ENCODE assay signal across 21 cellular contexts in genomic region chr4:25870081-25870480, GRCh38. TPM values are rescaled to one million over a fixed set of nuclear protein-coding genes. Genes with fewer than 3 reads are reported as not detected.
DNase-seq lines count a peak whose midpoint lies in the region; ATAC-seq and TF ChIP-seq lines count a peak whose summit lies in the region.
"Had no signal": no experiment of that assay in that cellular context is flagged by ENCODE, and none has a peak within 500 bp of the region (broad histone marks: within the 10 kb centered on the region; RNA-seq: fewer than 3 reads in every experiment).

No MANE protein-coding gene starts in this region.

- ATAC-seq in GM19023 (IDR thresholded peaks at IDR 0.05; ENCODE audit: unreplicated experiment), result peak; percentile 40
- ATAC-seq in GM21717 (IDR thresholded peaks at IDR 0.05; ENCODE audit: unreplicated experiment), result peak; percentile 56
- ATAC-seq in HG03139 (IDR thresholded peaks at IDR 0.05; ENCODE audit: unreplicated experiment), result peak; percentile 36
- peak; percentile 59 to 60 for ATAC-seq in stimulated activated naive B cell treated with anti-CD40 and anti-IgM and Interleukin-4, amounts not matched to agents 10 μg/mL and 1 μg/mL and 100 μg/mL, for 72 hours (replicated peaks)
- no peak for ATAC-seq in stimulated activated effector memory CD8-positive, alpha-beta T cell treated with anti-CD3 and anti-CD28 coated beads, Interleukin-12 subunit alpha, Interleukin-12 subunit beta, amount 100 ng/mL, for 72 hours
- ATAC-seq: CD8-positive, alpha-beta T cell; esophagus mucosa; HCT116; heart right ventricle; mucosa of descending colon had no signal

- H3K27me3 ChIP-seq in BE2C (peaks cover 9% of the 10 kb centered on the region; the same call in 1 of the 2 replicates), thyroid gland (no peaks in the 10 kb centered on the region)
- H3K27me3 ChIP-seq: heart right ventricle had no signal

- peak overlapping the region; percentile 86 for H3K27ac Mint-ChIP-seq in stimulated activated naive B cell treated with anti-CD40 and anti-IgM and Interleukin-4, amounts not matched to agents 10 μg/mL and 1 μg/mL and 100 μg/mL, for 72 hours
- H3K27ac Mint-ChIP-seq in stimulated activated effector memory CD8-positive, alpha-beta T cell treated with anti-CD3 and anti-CD28 coated beads, Interleukin-12 subunit alpha, Interleukin-12 subunit beta, amount 100 ng/mL, for 72 hours, result no peak overlapping the region
- H3K27ac Mint-ChIP-seq: CD8-positive, alpha-beta T cell; T-helper 1 cell treated with Interleukin-12 subunit alpha and Interleukin-12 subunit beta and Interleukin-4 antibody, amounts not matched to agents 30 μg/mL and 1 μg/mL, for 36 hours had no signal

- H3K27ac ChIP-seq in thyroid gland, result no peak overlapping the region
- H3K27ac ChIP-seq: coronary artery, heart right ventricle, HL-60 had no signal

- no peaks in the 10 kb centered on the region for H3K27me3 Mint-ChIP-seq in stimulated activated naive B cell treated with anti-CD40 and anti-IgM and Interleukin-4, amounts not matched to agents 10 μg/mL and 1 μg/mL and 100 μg/mL, for 72 hours

- no peak for DNase-seq in stimulated activated naive B cell treated with anti-CD40 and anti-IgM and Interleukin-4, amounts not matched to agents 10 μg/mL and 1 μg/mL and 100 μg/mL, for 72 hours
- DNase-seq in BE2C (no peak), globus pallidus (ENCODE audit: low spot score) (no peak), thyroid gland (no peak)
- DNase-seq in stimulated activated effector memory CD8-positive, alpha-beta T cell treated with anti-CD3 and anti-CD28 coated beads, Interleukin-12 subunit alpha, Interleukin-12 subunit beta, amount 100 ng/mL, for 72 hours (ENCODE audit: low spot score in 2 of 2), result no peak
- DNase-seq: activated CD4-positive, alpha-beta T cell treated with anti-CD3 and anti-CD28 coated beads for 48 hours; CD8-positive, alpha-beta T cell; EL; heart right ventricle; mucosa of descending colon; NCI-H1694; NCI-H524; small intestine had no signal

- TF ChIP-seq POLR2A in thyroid gland (IDR thresholded peaks at IDR 0.05), result no peak

- no peak overlapping the region for H3K4me3 ChIP-seq in BE2C (ENCODE audit: low read depth, low read length)
- H3K4me3 ChIP-seq in thyroid gland (replicated peaks in 1 of 3), result no peak overlapping the region
- H3K4me3 ChIP-seq: coronary artery, heart right ventricle, mucosa of descending colon had no signal

- no peaks in the 10 kb centered on the region for H3K4me1 ChIP-seq in BE2C
- H3K4me1 ChIP-seq in thyroid gland, result no peaks in the 10 kb centered on the region

- peaks cover 78 to 100% of the 10 kb centered on the region in 2 donors for H3K4me1 Mint-ChIP-seq in stimulated activated naive B cell treated with anti-CD40 and anti-IgM and Interleukin-4, amounts not matched to agents 10 μg/mL and 1 μg/mL and 100 μg/mL, for 72 hours
- H3K4me1 Mint-ChIP-seq in stimulated activated effector memory CD8-positive, alpha-beta T cell treated with anti-CD3 and anti-CD28 coated beads, Interleukin-12 subunit alpha, Interleukin-12 subunit beta, amount 100 ng/mL, for 72 hours, result peaks cover 8% of the 10 kb centered on the region

- TF ChIP-seq CTCF in BE2C (IDR thresholded peaks at IDR 0.05; ENCODE audit: low read depth, low read length), result no peak
- TF ChIP-seq CTCF in thyroid gland (IDR thresholded peaks at IDR 0.05), result no peak

- peaks cover 11 to 18% of the 10 kb centered on the region in 2 donors for H3K9me3 Mint-ChIP-seq in stimulated activated naive B cell treated with anti-CD40 and anti-IgM and Interleukin-4, amounts not matched to agents 10 μg/mL and 1 μg/mL and 100 μg/mL, for 72 hours
- H3K9me3 Mint-ChIP-seq in stimulated activated effector memory CD8-positive, alpha-beta T cell treated with anti-CD3 and anti-CD28 coated beads, Interleukin-12 subunit alpha, Interleukin-12 subunit beta, amount 100 ng/mL, for 72 hours, result no peaks in the 10 kb centered on the region
- H3K9me3 Mint-ChIP-seq: CD8-positive, alpha-beta T cell; T-helper 1 cell treated with Interleukin-12 subunit alpha and Interleukin-12 subunit beta and Interleukin-4 antibody, amounts not matched to agents 30 μg/mL and 1 μg/mL, for 36 hours had no signal

- peak overlapping the region in 1 of 2 donors; percentile 22 for H3K4me3 Mint-ChIP-seq in stimulated activated naive B cell treated with anti-CD40 and anti-IgM and Interleukin-4, amounts not matched to agents 10 μg/mL and 1 μg/mL and 100 μg/mL, for 72 hours
- no peak overlapping the region for H3K4me3 Mint-ChIP-seq in stimulated activated effector memory CD8-positive, alpha-beta T cell treated with anti-CD3 and anti-CD28 coated beads, Interleukin-12 subunit alpha, Interleukin-12 subunit beta, amount 100 ng/mL, for 72 hours
- H3K4me3 Mint-ChIP-seq: CD8-positive, alpha-beta T cell; T-helper 1 cell treated with Interleukin-12 subunit alpha and Interleukin-12 subunit beta and Interleukin-4 antibody, amounts not matched to agents 30 μg/mL and 1 μg/mL, for 36 hours had no signal

- intact Hi-C loops in thyroid gland (cut with DNase I), result no loop called here

- H3K36me3 Mint-ChIP-seq in stimulated activated naive B cell treated with anti-CD40 and anti-IgM and Interleukin-4, amounts not matched to agents 10 μg/mL and 1 μg/mL and 100 μg/mL, for 72 hours, result peaks cover 25 to 47% of the 10 kb centered on the region in 2 donors
- H3K36me3 Mint-ChIP-seq in stimulated activated effector memory CD8-positive, alpha-beta T cell treated with anti-CD3 and anti-CD28 coated beads, Interleukin-12 subunit alpha, Interleukin-12 subunit beta, amount 100 ng/mL, for 72 hours, result peaks cover 12% of the 10 kb centered on the region
- H3K36me3 Mint-ChIP-seq: CD8-positive, alpha-beta T cell had no signal

- H3K9me3 ChIP-seq in BE2C, result no peaks in the 10 kb centered on the region
- H3K9me3 ChIP-seq in thyroid gland, result no peaks in the 10 kb centered on the region
- H3K9me3 ChIP-seq: heart right ventricle, mucosa of descending colon had no signal

- WGBS in thyroid gland, 2 donors, result 92 to 95% methylated on average over 2 of the region's 2 CpGs

- H3K36me3 ChIP-seq in BE2C, result no peaks in the 10 kb centered on the region
- no peaks in the 10 kb centered on the region for H3K36me3 ChIP-seq in thyroid gland
- H3K36me3 ChIP-seq: heart right ventricle had no signal

RNA-seq across cellular contexts. Expression of gene SEL1L3, which starts 7.3 kb away (rescaled TPM):
- not detected for polyA plus RNA-seq in BE2C (2012; ENCODE audit: insufficient read depth, insufficient read length, low read depth)
- 10 to 100 TPM; 18.5 to 81.4 (median 32.4) TPM for total RNA-seq in thyroid gland

RNA-seq across cellular contexts. Expression of gene SMIM20, which starts 43.9 kb away (rescaled TPM):
- polyA plus RNA-seq in BE2C (2012; ENCODE audit: insufficient read depth, insufficient read length, low read depth), result 11.7 TPM
- 10 to 100 TPM; 23.0 to 53.2 (median 34.6) TPM for total RNA-seq in thyroid gland
